In genomic region chr9:127458921-127459320, GRCh38 we compare ENCODE assay signal across 24 cellular contexts.
"Had no signal": no experiment of that assay in that cellular context is flagged by ENCODE, and none has a peak within 500 bp of the region (broad histone marks: within the 10 kb centered on the region; RNA-seq: fewer than 3 reads in every experiment).

No MANE protein-coding gene starts in this region.

- H3K27me3 ChIP-seq: esophagus muscularis mucosa, foreskin keratinocyte, right lobe of liver, tibial artery had no signal

- H3K9me3 ChIP-seq: esophagus muscularis mucosa, right lobe of liver, tibial artery had no signal

- ATAC-seq: foreskin keratinocyte; naive thymus-derived CD8-positive, alpha-beta T cell; right lobe of liver; stimulated activated memory B cell treated with anti-CD40 and anti-IgM and Interleukin-4, amounts not matched to agents 10 μg/mL and 1 μg/mL and 100 μg/mL, for 72 hours; stimulated activated naive CD8-positive, alpha-beta T cell treated with anti-CD3 and anti-CD28 coated beads, Interleukin-15, amount 100 ng/mL, for 72 hours had no signal

- H3K27ac ChIP-seq: esophagus muscularis mucosa, foreskin keratinocyte, parathyroid adenoma, right lobe of liver, skin epidermis, tibial artery had no signal

- H3K4me3 ChIP-seq: esophagus muscularis mucosa, right lobe of liver, skin epidermis, tibial artery had no signal

- H3K4me1 ChIP-seq: foreskin keratinocyte, parathyroid adenoma had no signal

- DNase-seq: activated CD4-positive, alpha-beta memory T cell treated with anti-CD3 and anti-CD28 coated beads for 36 hours; activated CD4-positive, alpha-beta T cell treated with anti-CD3 and anti-CD28 coated beads, Interleukin-2, amount 10 ng/mL, durations not matched to agents 24 days and 14 days; activated CD4-positive, CD25-positive, alpha-beta regulatory T cell treated with anti-CD3 and anti-CD28 coated beads, Interleukin-2, amount 50 U/mL, for 72 hours; activated CD8-positive, alpha-beta memory T cell treated with anti-CD3 and anti-CD28 coated beads, Interleukin-2, amount 50 U/mL, for 4 hours; activated gamma-delta T cell; activated naive CD4-positive, alpha-beta T cell treated with anti-CD3 and anti-CD28 coated beads, Interleukin-2, amount 10 ng/mL, durations not matched to agents 7 days and 5 days; activated naive CD8-positive, alpha-beta T cell treated with anti-CD3 and anti-CD28 coated beads, Interleukin-2, amount 10 ng/mL, durations not matched to agents 7 days and 5 days; activated T-cell treated with anti-CD3 and anti-CD28 coated beads, Interleukin-2, amount 50 U/mL, for 1 hour; amniotic stem cell; central memory CD4-positive, alpha-beta T cell; endodermal cell; foreskin keratinocyte; kidney glomerular epithelial cell; naive thymus-derived CD8-positive, alpha-beta T cell; right lobe of liver; stimulated activated CD4-positive, alpha-beta T cell treated with anti-CD3 and anti-CD28 coated beads, Interleukin-4, amount 100 ng/mL, for 4 hours; stimulated activated CD8-positive, alpha-beta memory T cell treated with anti-CD3 and anti-CD28 coated beads, Interleukin-4, amount 100 ng/mL, for 48 hours; stimulated activated naive CD8-positive, alpha-beta T cell treated with anti-CD3 and anti-CD28 coated beads, Interleukin-15, amount 100 ng/mL, for 72 hours; T-helper 2 cell; tibial artery had no signal
